In genomic region chr3:151911462-151911861, GRCh38 we compare ENCODE assay signal across 20 cellular contexts. TPM values are rescaled to one million over a fixed set of nuclear protein-coding genes. Genes with fewer than 3 reads are reported as not detected.
A peak's percentile ranks its signal among the peaks of the same experiment; 100 is the strongest.
DNase-seq lines count a peak whose midpoint lies in the region; ATAC-seq, FAIRE-seq and TF ChIP-seq lines count a peak whose summit lies in the region.
"Had no signal": no experiment of that assay in that cellular context is flagged by ENCODE, and none has a peak within 500 bp of the region (broad histone marks: within the 10 kb centered on the region; RNA-seq: fewer than 3 reads in every experiment).

No MANE protein-coding gene starts in this region.

- H3K4me2 ChIP-seq in astrocyte (ENCODE audit: low read length) (peak overlapping the region; percentile 3), endothelial cell of umbilical vein (ENCODE audit: insufficient read depth, low read length) (no peak overlapping the region)
- H3K4me2 ChIP-seq: BLaER1 had no signal

- no peaks in the 10 kb centered on the region for H4K20me1 ChIP-seq in astrocyte (ENCODE audit: insufficient read depth, low read length)
- no peaks in the 10 kb centered on the region for H4K20me1 ChIP-seq in endothelial cell of umbilical vein (replicated peaks; ENCODE audit: control insufficient read depth, extremely low read depth, insufficient read depth, low read length)
- H4K20me1 ChIP-seq: BLaER1 had no signal

- no peaks in the 10 kb centered on the region for H3K9me1 ChIP-seq in endothelial cell of umbilical vein (replicated peaks; ENCODE audit: control insufficient read depth, extremely low read depth, insufficient read depth, low read length)

- H3K27ac ChIP-seq in astrocyte (ENCODE audit: low read depth, low read length) (peak overlapping the region; percentile 63), endothelial cell of umbilical vein (ENCODE audit: insufficient read depth, low read depth, low read length) (peak overlapping the region; percentile 22), thoracic aorta (peak overlapping the region; percentile 7 to 27)
- H3K27ac ChIP-seq: BLaER1, GM23248 had no signal

- no peak for TF ChIP-seq POLR2A in endothelial cell of umbilical vein (IDR thresholded peaks at IDR 0.05; ENCODE audit: low read depth, low read length)

- no peaks in the 10 kb centered on the region for H3K36me3 Mint-ChIP-seq in astrocyte (ENCODE audit: low read depth, unreplicated experiment)
- no peaks in the 10 kb centered on the region for H3K36me3 Mint-ChIP-seq in activated T-helper 1 cell treated with anti-CD3 and anti-CD28 coated beads, Interleukin-12 subunit alpha, Interleukin-12 subunit beta, Interleukin-2, Interleukin-4 antibody, amounts not matched to agents 30 ng/mL and 10 ng/mL and 1 ng/mL, durations not matched to agents 14 hours and 24 hours and 36 hours (ENCODE audit: low read depth)
- H3K36me3 Mint-ChIP-seq: CD14-positive monocyte; CD4-positive, alpha-beta memory T cell had no signal

- peaks cover 2% of the 10 kb centered on the region for H3K27me3 Mint-ChIP-seq in astrocyte (ENCODE audit: low read depth, unreplicated experiment)
- peaks cover 18% of the 10 kb centered on the region for H3K27me3 Mint-ChIP-seq in activated T-helper 1 cell treated with anti-CD3 and anti-CD28 coated beads, Interleukin-12 subunit alpha, Interleukin-12 subunit beta, Interleukin-2, Interleukin-4 antibody, amounts not matched to agents 30 ng/mL and 10 ng/mL and 1 ng/mL, durations not matched to agents 14 hours and 24 hours and 36 hours (ENCODE audit: insufficient read depth)

- H3K27me3 ChIP-seq in astrocyte (ENCODE audit: insufficient read depth, low read length) (no peaks in the 10 kb centered on the region), endothelial cell of umbilical vein (ENCODE audit: control insufficient read depth in 2 of 2, insufficient read depth in 2 of 2, low read length in 2 of 2) (no peaks in the 10 kb centered on the region), thoracic aorta (replicated peaks; ENCODE audit: insufficient read depth) (no peaks in the 10 kb centered on the region)
- H3K27me3 ChIP-seq: BLaER1 had no signal

- TF ChIP-seq CTCF in astrocyte (IDR thresholded peaks at IDR 0.05; ENCODE audit: insufficient read depth, low read depth, low read length) (no peak), endothelial cell of umbilical vein (IDR thresholded peaks at IDR 0.05; ENCODE audit: extremely low read depth in 1 of 2, insufficient read depth in 1 of 2, low read depth in 1 of 2, low read length in 2 of 2) (no peak), thoracic aorta (IDR thresholded peaks at IDR 0.05) (no peak)

- H3K9me3 ChIP-seq in astrocyte (ENCODE audit: insufficient read depth, low read depth, low read length) (no peaks in the 10 kb centered on the region), endothelial cell of umbilical vein (replicated peaks; ENCODE audit: control insufficient read depth, insufficient read depth, low read length) (no peaks in the 10 kb centered on the region), thoracic aorta (no peaks in the 10 kb centered on the region)
- H3K9me3 ChIP-seq: BLaER1, HAP-1 had no signal

- peaks cover 14% of the 10 kb centered on the region for H3K4me1 ChIP-seq in astrocyte (ENCODE audit: insufficient read depth, low read length)
- peaks cover 21% of the 10 kb centered on the region for H3K4me1 ChIP-seq in endothelial cell of umbilical vein (ENCODE audit: control insufficient read depth, extremely low read depth, insufficient read depth, low read length)
- H3K4me1 ChIP-seq in thoracic aorta (ENCODE audit: control insufficient read depth in 1 of 2, low read depth in 2 of 2), result peaks cover 9 to 38% of the 10 kb centered on the region in 2 donors
- H3K4me1 ChIP-seq: BLaER1, HAP-1 had no signal

- no peak overlapping the region for H3K4me3 Mint-ChIP-seq in astrocyte (ENCODE audit: unreplicated experiment)
- H3K4me3 Mint-ChIP-seq in activated T-helper 1 cell treated with anti-CD3 and anti-CD28 coated beads, Interleukin-12 subunit alpha, Interleukin-12 subunit beta, Interleukin-2, Interleukin-4 antibody, amounts not matched to agents 30 ng/mL and 10 ng/mL and 1 ng/mL, durations not matched to agents 14 hours and 24 hours and 36 hours, result no peak overlapping the region
- H3K4me3 Mint-ChIP-seq: CD14-positive monocyte; CD4-positive, alpha-beta memory T cell had no signal

- DNase-seq in NCI-H226, result peak; percentile 71
- DNase-seq in astrocyte (ENCODE audit: low read depth), result peak; percentile 30
- DNase-seq in endothelial cell of umbilical vein (ENCODE audit: low read depth, low spot score), result no peak
- DNase-seq in thoracic aorta (ENCODE audit: low spot score), result no peak
- DNase-seq in RKO (ENCODE audit: low spot score), result no peak
- no peak for DNase-seq in AG20443 (ENCODE audit: low spot score)
- no peak for DNase-seq in activated T-helper 1 cell treated with anti-CD3 and anti-CD28 coated beads, Interleukin-12 subunit alpha, Interleukin-12 subunit beta, Interleukin-2, Interleukin-4 antibody, amounts not matched to agents 30 ng/mL and 10 ng/mL and 1 ng/mL, durations not matched to agents 14 hours and 24 hours and 36 hours (ENCODE audit: low spot score)
- DNase-seq: CD4-positive, alpha-beta memory T cell; DMS153; DMS79; GDM1 had no signal

- H2AFZ ChIP-seq in astrocyte (ENCODE audit: low read depth, low read length) (no peak overlapping the region), endothelial cell of umbilical vein (ENCODE audit: low read depth, low read length) (no peak overlapping the region)
- H2AFZ ChIP-seq: GM23248 had no signal

- POLR2A ChIA-PET in endothelial cell of umbilical vein (lab: Charles Lee), result no interaction called here

- no TSS peak for BruUV-seq in endothelial cell of umbilical vein (replicated peaks; lab: Mats Ljungman, UMichigan)

- peaks cover 5% of the 10 kb centered on the region for H3K9me3 Mint-ChIP-seq in astrocyte (ENCODE audit: unreplicated experiment)
- H3K9me3 Mint-ChIP-seq in activated T-helper 1 cell treated with anti-CD3 and anti-CD28 coated beads, Interleukin-12 subunit alpha, Interleukin-12 subunit beta, Interleukin-2, Interleukin-4 antibody, amounts not matched to agents 30 ng/mL and 10 ng/mL and 1 ng/mL, durations not matched to agents 14 hours and 24 hours and 36 hours, result no peaks in the 10 kb centered on the region

- no peak for ATAC-seq in thoracic aorta (ENCODE audit: insufficient number of reproducible peaks, low FRiP score, low read depth)
- ATAC-seq: HepG2 had no signal

- H3K4me3 ChIP-seq in astrocyte (ENCODE audit: insufficient read depth, low read depth, low read length) (no peak overlapping the region), endothelial cell of umbilical vein (replicated peaks in 1 of 3; ENCODE audit: insufficient read depth in 1 of 3, low read depth in 1 of 3, low read length in 3 of 3) (no peak overlapping the region), thoracic aorta (no peak overlapping the region)
- H3K4me3 ChIP-seq: BLaER1, GM23248, HAP-1 had no signal

- CTCF ChIA-PET in endothelial cell of umbilical vein (lab: Charles Lee), result interaction anchor here (0.6 to 1.2 kb wide), 3 partner anchors 12 to 136 kb away, joined by 3 read pairs; no protein-coding TSS in a partner anchor

- intact Hi-C loops in endothelial cell of umbilical vein (cut with micrococcal nuclease), result loop anchor here (2.0 kb wide), 1 partner anchor 141 kb away; no protein-coding TSS in a partner anchor
- intact Hi-C loops in activated T-helper 1 cell treated with anti-CD3 and anti-CD28 coated beads, Interleukin-12 subunit alpha, Interleukin-12 subunit beta, Interleukin-2, Interleukin-4 antibody, amounts not matched to agents 30 ng/mL and 10 ng/mL and 1 ng/mL, durations not matched to agents 14 hours and 24 hours and 36 hours (cut with micrococcal nuclease), result no loop called here

- peaks cover 10% of the 10 kb centered on the region for H3K4me1 Mint-ChIP-seq in astrocyte (ENCODE audit: low read depth, unreplicated experiment)
- no peaks in the 10 kb centered on the region for H3K4me1 Mint-ChIP-seq in activated T-helper 1 cell treated with anti-CD3 and anti-CD28 coated beads, Interleukin-12 subunit alpha, Interleukin-12 subunit beta, Interleukin-2, Interleukin-4 antibody, amounts not matched to agents 30 ng/mL and 10 ng/mL and 1 ng/mL, durations not matched to agents 14 hours and 24 hours and 36 hours (ENCODE audit: low read depth)
- H3K4me1 Mint-ChIP-seq: CD14-positive monocyte; CD4-positive, alpha-beta memory T cell had no signal

- FAIRE-seq in astrocyte (lab: Jason Lieb, UNC), result no peak
- FAIRE-seq in endothelial cell of umbilical vein (lab: Jason Lieb, UNC), result no peak
- FAIRE-seq: A204.1, GM12892, GM18507, HepG2 had no signal

- dilution Hi-C loops in endothelial cell of umbilical vein (cut with MboI; ENCODE audit: extremely low pct_ligation_motif_present, low sequenced_read_pairs), result no loop called here

- H3K36me3 ChIP-seq in astrocyte (ENCODE audit: insufficient read depth, low read length) (no peaks in the 10 kb centered on the region), endothelial cell of umbilical vein (ENCODE audit: control insufficient read depth in 2 of 2, extremely low read depth in 1 of 2, insufficient read depth in 2 of 2, low read length in 2 of 2) (no peaks in the 10 kb centered on the region), thoracic aorta (no peaks in the 10 kb centered on the region)
- H3K36me3 ChIP-seq: BLaER1, HAP-1 had no signal

- H3K9ac ChIP-seq in astrocyte (ENCODE audit: low read length), result no peak overlapping the region
- no peak overlapping the region for H3K9ac ChIP-seq in endothelial cell of umbilical vein (replicated peaks; ENCODE audit: extremely low read depth, insufficient read depth, low read length)
- H3K9ac ChIP-seq: BLaER1, GM23248 had no signal

- H3K79me2 ChIP-seq in astrocyte (ENCODE audit: insufficient read depth, low read length) (no peaks in the 10 kb centered on the region), endothelial cell of umbilical vein (ENCODE audit: control insufficient read depth, insufficient read depth, low read length) (no peaks in the 10 kb centered on the region)

- H3K27ac Mint-ChIP-seq in astrocyte (ENCODE audit: unreplicated experiment), result no peak overlapping the region
- H3K27ac Mint-ChIP-seq in activated T-helper 1 cell treated with anti-CD3 and anti-CD28 coated beads, Interleukin-12 subunit alpha, Interleukin-12 subunit beta, Interleukin-2, Interleukin-4 antibody, amounts not matched to agents 30 ng/mL and 10 ng/mL and 1 ng/mL, durations not matched to agents 14 hours and 24 hours and 36 hours, result no peak overlapping the region
- H3K27ac Mint-ChIP-seq: CD14-positive monocyte; CD4-positive, alpha-beta memory T cell had no signal

RNA-seq across cellular contexts. Expression of gene SUCNR1, which starts 38.0 kb away (rescaled TPM):
- total RNA-seq in astrocyte (0.17 TPM in 1 of 2 replicates, not detected in the other), endothelial cell of umbilical vein (not detected in 2 replicates), thoracic aorta (10 to 100 TPM in 1 of 2 donors, 1 to 10 TPM in 1; 3.2 to 10.7 TPM)
- polyA plus RNA-seq in endothelial cell of umbilical vein, result not detected in 2 replicates
- not detected in 2 replicates for polyA plus RNA-seq in endothelial cell of umbilical vein (2011; cell fraction: cytosol; rRNA removed)
- 0.04 TPM in 1 of 2 replicates, not detected in the other for polyA plus RNA-seq in endothelial cell of umbilical vein (2011; cell fraction: nucleus; rRNA removed)
- not detected in 2 replicates for polyA plus RNA-seq in endothelial cell of umbilical vein (2012)
- not detected in 2 replicates for polyA minus RNA-seq in endothelial cell of umbilical vein
- not detected for polyA minus RNA-seq in endothelial cell of umbilical vein (2011; cell fraction: cytosol; rRNA and poly(A)+ RNA removed)
- polyA minus RNA-seq in endothelial cell of umbilical vein (2011; cell fraction: nucleus; rRNA and poly(A)+ RNA removed), result not detected in 2 replicates
- total RNA-seq in activated T-helper 1 cell treated with anti-CD3 and anti-CD28 coated beads, Interleukin-12 subunit alpha, Interleukin-12 subunit beta, Interleukin-2, Interleukin-4 antibody, amounts not matched to agents 30 ng/mL and 10 ng/mL and 1 ng/mL, durations not matched to agents 14 hours and 24 hours and 36 hours, result not detected in 2 replicates
- total RNA-seq: Daoy, GM23248, HepG2 had no signal
- polyA plus RNA-seq: CD4-positive, alpha-beta memory T cell; GM23248 had no signal

Comparison
In these comparisons a context has a peak if more than half of its experiments do, and no peak if none do; other contexts are left out.
1. DNase-seq: peak in NCI-H226 (single experiment) and astrocyte (single experiment); none in endothelial cell of umbilical vein (single experiment), thoracic aorta (single experiment), RKO (single experiment), AG20443 (single experiment) and activated T-helper 1 cell treated with anti-CD3 and anti-CD28 coated beads, Interleukin-12 subunit alpha, Interleukin-12 subunit beta, Interleukin-2, Interleukin-4 antibody, amounts not matched to agents 30 ng/mL and 10 ng/mL and 1 ng/mL, durations not matched to agents 14 hours and 24 hours and 36 hours (single experiment).
2. Peak in every context shown above with its lines, with median percentiles within 50 percentile points of each other: H3K27ac ChIP-seq.